ENCODE assay signal across 8 cellular contexts in genomic region chr2:212777020-212777491, GRCh38.
DNase-seq lines count a peak whose midpoint lies in the region; ATAC-seq and TF ChIP-seq lines count a peak whose summit lies in the region.

No MANE protein-coding gene starts in this region.

- peak; percentile 17 for DNase-seq in Ammon's horn (ENCODE audit: low spot score)
- DNase-seq in NCI-H524 treated with DMSO at 0.1 percent for 48 hours (lab: John Stamatoyannopoulos, UW): peak; percentile 66
- DNase-seq in cardiac fibroblast (ENCODE audit: low read depth in 2 of 2): peak; percentile 56 to 67
- DNase-seq in lower lobe of right lung: no peak
- DNase-seq in DMS79 treated with DMSO at 0.1 percent for 48 hours (lab: John Stamatoyannopoulos, UW): no peak

- intact Hi-C loops in lower lobe of right lung (cut with DNase I): loop anchor here (5.0 kb wide), 1 partner anchor 375 kb away; the partner anchor contains the start of gene IKZF2

- H3K36me3 ChIP-seq in lower lobe of right lung: no peaks in the 10 kb centered on the region

- no peaks in the 10 kb centered on the region for H3K9me3 ChIP-seq in lower lobe of right lung

- no peaks in the 10 kb centered on the region for H3K4me1 ChIP-seq in lower lobe of right lung

- TF ChIP-seq CTCF in cardiac fibroblast (IDR thresholded peaks at IDR 0.05; ENCODE audit: low read depth, low read length) (peak; percentile 53), lower lobe of right lung (IDR thresholded peaks at IDR 0.05) (peak; percentile 63)

- ATAC-seq in GM18511 (IDR thresholded peaks at IDR 0.05; ENCODE audit: unreplicated experiment) (peak; percentile 85), HG03135 (IDR thresholded peaks at IDR 0.05; ENCODE audit: unreplicated experiment) (peak; percentile 59), lower lobe of right lung (no peak), GM18870 (IDR thresholded peaks at IDR 0.05; ENCODE audit: unreplicated experiment) (no peak)

- H3K27me3 ChIP-seq in lower lobe of right lung (ENCODE audit: low read depth): no peaks in the 10 kb centered on the region

- H3K27ac ChIP-seq in lower lobe of right lung: no peak overlapping the region

- H3K4me3 ChIP-seq in cardiac fibroblast (replicated peaks in 1 of 2; ENCODE audit: low read depth in 2 of 2, low read length in 2 of 2) (peak overlapping the region in 1 of 2 donors; percentile 11), lower lobe of right lung (no peak overlapping the region)

Comparison
In these comparisons a context has a peak if more than half of its experiments do, and no peak if none do; other contexts are left out.
1. DNase-seq: peak in Ammon's horn (single experiment), NCI-H524 treated with DMSO at 0.1 percent for 48 hours (single experiment) and cardiac fibroblast (2 of 2); none in lower lobe of right lung (single experiment) and DMS79 treated with DMSO at 0.1 percent for 48 hours (single experiment).
2. ATAC-seq: peak in GM18511 (single experiment) and HG03135 (single experiment); none in lower lobe of right lung (0 of 2) and GM18870 (single experiment).